Comparison of ENCODE assay signal across 23 cellular contexts in genomic region chr3:144384241-144384979, GRCh38.
DNase-seq lines count a peak whose midpoint lies in the region; ATAC-seq and TF ChIP-seq lines count a peak whose summit lies in the region.
"Had no signal": no experiment of that assay in that cellular context is flagged by ENCODE, and none has a peak within 500 bp of the region (broad histone marks: within the 10 kb centered on the region; RNA-seq: fewer than 3 reads in every experiment).

No MANE protein-coding gene starts in this region.

- peak overlapping the region; percentile 67 to 80 (median 74) for H3K27ac ChIP-seq in gastroesophageal sphincter
- H3K27ac ChIP-seq: BLaER1, GM23248 had no signal

- H3K4me3 ChIP-seq in H7 (ENCODE audit: insufficient read depth, low read depth, low read length), result no peak overlapping the region
- no peak overlapping the region for H3K4me3 ChIP-seq in gastroesophageal sphincter
- H3K4me3 ChIP-seq: BLaER1, GM23248 had no signal

- TF ChIP-seq CTCF in WTC11 (IDR thresholded peaks at IDR 0.05) (no peak), gastroesophageal sphincter (IDR thresholded peaks at IDR 0.05) (no peak)

- H3K4me1 Mint-ChIP-seq in WTC11, result peaks cover 15% of the 10 kb centered on the region
- H3K4me1 Mint-ChIP-seq: CD4-positive, alpha-beta memory T cell; IgD-negative memory B cell had no signal

- no peak overlapping the region for H3K4me3 Mint-ChIP-seq in WTC11
- H3K4me3 Mint-ChIP-seq: CD4-positive, alpha-beta memory T cell; IgD-negative memory B cell had no signal

- peak overlapping the region; percentile 19 for H3K27ac Mint-ChIP-seq in WTC11
- H3K27ac Mint-ChIP-seq: CD4-positive, alpha-beta memory T cell; IgD-negative memory B cell had no signal

- WGBS in gastroesophageal sphincter (ENCODE audit: low coverage in 1 of 2), 2 donors, result 28 to 39% methylated on average over 2 of the region's 2 CpGs

- no peaks in the 10 kb centered on the region for H3K36me3 Mint-ChIP-seq in WTC11
- H3K36me3 Mint-ChIP-seq: CD4-positive, alpha-beta memory T cell had no signal

- CTCF ChIA-PET in WTC11 (lab: Charles Lee), result no interaction called here

- TF ChIP-seq POLR2A in gastroesophageal sphincter (IDR thresholded peaks at IDR 0.05), result no peak

- TF ChIP-seq EP300 in gastroesophageal sphincter (IDR thresholded peaks at IDR 0.05), result no peak

- POLR2A ChIA-PET in WTC11 (lab: Charles Lee), result interaction anchor here (0.6 kb wide), 1 partner anchor 34 kb away, joined by 3 read pairs; no protein-coding TSS in a partner anchor

- ATAC-seq in WTC11 (peak; percentile 47; the same call in 1 of the 2 replicates), gastroesophageal sphincter (peak; percentile 80), GM19023 (IDR thresholded peaks at IDR 0.05; ENCODE audit: unreplicated experiment) (no peak)

- H3K36me3 ChIP-seq in H7 (replicated peaks; ENCODE audit: control insufficient read depth, insufficient read depth, low read length) (no peaks in the 10 kb centered on the region), gastroesophageal sphincter (no peaks in the 10 kb centered on the region)
- H3K36me3 ChIP-seq: BLaER1 had no signal

- peaks cover 0 to 27% (median 6%) of the 10 kb centered on the region in 3 donors for H3K4me1 ChIP-seq in gastroesophageal sphincter
- H3K4me1 ChIP-seq: BLaER1 had no signal

- no peaks in the 10 kb centered on the region for H3K27me3 Mint-ChIP-seq in WTC11 (ENCODE audit: low read depth)
- H3K27me3 Mint-ChIP-seq: CD4-positive, alpha-beta memory T cell; IgD-negative memory B cell had no signal

- no peaks in the 10 kb centered on the region for H3K27me3 ChIP-seq in H7 (ENCODE audit: control insufficient read depth, insufficient read depth, low read length)
- H3K27me3 ChIP-seq in gastroesophageal sphincter, result no peaks in the 10 kb centered on the region
- H3K27me3 ChIP-seq: BLaER1 had no signal

- H3K9me3 Mint-ChIP-seq in WTC11, result no peaks in the 10 kb centered on the region

- H3K9me3 ChIP-seq in gastroesophageal sphincter, result no peaks in the 10 kb centered on the region
- H3K9me3 ChIP-seq: BLaER1 had no signal

- peak; percentile 2 for DNase-seq in H7
- DNase-seq in WTC11 (ENCODE audit: low spot score), result no peak
- DNase-seq in renal cortical epithelial cell (ENCODE audit: low read depth), result peak; percentile 83
- DNase-seq in activated naive CD4-positive, alpha-beta T cell (lab: John Stamatoyannopoulos, UW), result no peak
- DNase-seq in kidney tubule cell (ENCODE audit: low spot score), result no peak
- DNase-seq: CD4-positive, alpha-beta memory T cell; DMS153; GDM1; GM23248; Karpas-422; MM.1S; NCI-H1092 treated with DMSO at 0.1 percent for 48 hours; NCI-H146; NCI-H2029 treated with DMSO at 0.1 percent for 48 hours; NCI-H2171 treated with DMSO at 0.1 percent for 48 hours; NCI-H446 treated with DMSO at 0.1 percent for 48 hours; NCI-H82; OCI-M1; SHP77 treated with DMSO at 0.1 percent for 48 hours had no signal

TF ChIP-seq in WTC11, 78 proteins besides CTCF, POLR2A, EP300 and RAD21:
- TF ChIP-seq JUN (CRISPR knock-in tag; IDR thresholded peaks at IDR 0.05) (no peak), CREM (CRISPR knock-in tag; IDR thresholded peaks at IDR 0.05) (no peak), TCF7 (CRISPR knock-in tag; IDR thresholded peaks at IDR 0.05; ENCODE audit: low read depth) (no peak), IRF2 (CRISPR knock-in tag; IDR thresholded peaks at IDR 0.05; ENCODE audit: borderline replicate concordance, low read depth) (no peak)
TF ChIP-seq in WTC11: peak in this region for 0.

Comparison
In these comparisons a context has a peak if more than half of its experiments do, and no peak if none do; other contexts are left out.
1. DNase-seq: peak in H7 (single experiment) and renal cortical epithelial cell (single experiment); none in WTC11 (single experiment), activated naive CD4-positive, alpha-beta T cell (0 of 4) and kidney tubule cell (single experiment).